ENCODE assay signal across 11 cellular contexts in the genomic region with DNA sequence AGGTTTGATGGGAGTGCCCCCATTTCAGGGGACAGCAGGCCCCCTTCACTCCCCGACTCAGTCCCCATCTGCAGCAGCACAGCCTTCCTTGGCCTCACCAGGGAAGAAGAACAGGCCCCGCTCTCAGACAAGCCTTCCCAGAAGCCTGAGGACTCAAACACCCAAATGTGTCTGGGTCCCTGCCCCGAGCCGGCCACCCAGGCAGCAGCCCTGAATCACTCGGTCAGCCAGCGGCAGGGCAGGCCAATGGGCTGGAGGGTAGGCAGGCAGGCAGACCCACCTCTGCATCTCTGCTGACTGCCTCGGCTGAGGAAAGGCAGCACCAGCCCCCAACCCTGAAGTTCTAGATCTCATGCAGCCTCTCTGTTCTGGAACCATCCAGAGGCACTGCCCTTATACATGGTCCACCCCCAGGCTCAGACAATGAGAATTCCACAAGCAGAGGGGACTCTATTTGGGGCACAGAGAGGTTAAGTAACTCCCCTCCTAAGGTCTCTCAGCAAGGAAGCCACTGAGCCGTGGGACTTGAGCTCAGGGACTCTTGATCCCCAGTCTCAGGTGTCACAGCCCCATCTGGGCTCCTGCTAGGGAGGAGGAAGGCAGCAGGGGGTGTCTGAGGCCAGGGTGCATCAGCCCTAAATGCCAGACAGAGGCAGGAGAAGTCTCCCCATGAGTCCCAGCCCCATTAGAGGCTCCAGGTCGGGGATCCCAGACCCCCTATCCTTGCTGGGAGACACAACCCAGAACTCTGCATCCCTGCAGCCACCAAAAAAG. TPM values are rescaled to one million over a fixed set of nuclear protein-coding genes. Genes with fewer than 3 reads are reported as not detected.
DNase-seq lines count a peak whose midpoint lies in the region; ATAC-seq and TF ChIP-seq lines count a peak whose summit lies in the region.
"Had no signal": no experiment of that assay in that cellular context is flagged by ENCODE, and none has a peak within 500 bp of the region (broad histone marks: within the 10 kb centered on the region; RNA-seq: fewer than 3 reads in every experiment).

No MANE protein-coding gene starts in this region.

- H3K36me3 ChIP-seq in mucosa of rectum (ENCODE audit: control insufficient read depth in 2 of 2, insufficient read depth in 2 of 2, low read length in 2 of 2): no peaks in the 10 kb centered on the region

- ATAC-seq in HG02678 (IDR thresholded peaks at IDR 0.05; ENCODE audit: unreplicated experiment) (peak; percentile 24), HG03378 (IDR thresholded peaks at IDR 0.05; ENCODE audit: unreplicated experiment) (no peak)

- peak overlapping the region in 1 of 2 donors; percentile 63 for H3K27ac ChIP-seq in mucosa of rectum (ENCODE audit: low read depth in 2 of 2, low read length in 2 of 2)

- H3K9me3 Mint-ChIP-seq in activated T-cell treated with anti-CD3 and anti-CD28 coated beads, Interleukin-2, amount 50 U/mL, for 24 hours: no peaks in the 10 kb centered on the region
- H3K9me3 Mint-ChIP-seq in osteocyte (ENCODE audit: unreplicated experiment): no peaks in the 10 kb centered on the region

- DNase-seq in activated T-cell treated with anti-CD3 and anti-CD28 coated beads, Interleukin-2, amount 50 U/mL, for 24 hours: peak; percentile 59
- DNase-seq in HPDE6-E6E7 (ENCODE audit: extremely low spot score): no peak
- no peak for DNase-seq in NCI-H1417 treated with DMSO at 0.1 percent for 48 hours (lab: John Stamatoyannopoulos, UW)
- no peak for DNase-seq in osteocyte (ENCODE audit: extremely low spot score, unreplicated experiment)
- DNase-seq: NCI-H1092 treated with DMSO at 0.1 percent for 48 hours, SHP77 had no signal

- H3K27me3 Mint-ChIP-seq in activated T-cell treated with anti-CD3 and anti-CD28 coated beads, Interleukin-2, amount 50 U/mL, for 24 hours: no peaks in the 10 kb centered on the region
- peaks cover 4% of the 10 kb centered on the region for H3K27me3 Mint-ChIP-seq in osteocyte (ENCODE audit: unreplicated experiment)

- TF ChIP-seq CTCF in osteocyte (IDR thresholded peaks at IDR 0.05): no peak

- peak overlapping the region; percentile 97 for H3K27ac Mint-ChIP-seq in activated T-cell treated with anti-CD3 and anti-CD28 coated beads, Interleukin-2, amount 50 U/mL, for 24 hours
- H3K27ac Mint-ChIP-seq in osteocyte (ENCODE audit: unreplicated experiment): no peak overlapping the region

- TF ChIP-seq POLR2A in GM10847 (IDR thresholded peaks at IDR 0.05; ENCODE audit: extremely low read depth, insufficient read length): peak; percentile 9

- peak overlapping the region; percentile 37 to 47 for H3K9ac ChIP-seq in mucosa of rectum (ENCODE audit: low read depth in 1 of 2, low read length in 2 of 2)

- H3K4me3 ChIP-seq in mucosa of rectum (ENCODE audit: low read length in 2 of 2): peak overlapping the region in 1 of 2 donors; percentile 42
- H3K4me3 ChIP-seq: lung had no signal

- no peaks in the 10 kb centered on the region for H3K9me3 ChIP-seq in mucosa of rectum (ENCODE audit: control insufficient read depth in 2 of 2, low read length in 2 of 2)

- H3K4me3 Mint-ChIP-seq in activated T-cell treated with anti-CD3 and anti-CD28 coated beads, Interleukin-2, amount 50 U/mL, for 24 hours: peak overlapping the region; percentile 97
- H3K4me3 Mint-ChIP-seq in osteocyte (ENCODE audit: unreplicated experiment): no peak overlapping the region

- H3K36me3 Mint-ChIP-seq in activated T-cell treated with anti-CD3 and anti-CD28 coated beads, Interleukin-2, amount 50 U/mL, for 24 hours (ENCODE audit: low read depth): peaks cover 66% of the 10 kb centered on the region
- H3K36me3 Mint-ChIP-seq in osteocyte (ENCODE audit: unreplicated experiment): no peaks in the 10 kb centered on the region

- H3K27me3 ChIP-seq in mucosa of rectum (ENCODE audit: control insufficient read depth in 2 of 2, insufficient read depth in 2 of 2, low read length in 2 of 2): peaks cover 0 to 2% of the 10 kb centered on the region in 2 donors

- peaks cover 83% of the 10 kb centered on the region for H3K4me1 Mint-ChIP-seq in activated T-cell treated with anti-CD3 and anti-CD28 coated beads, Interleukin-2, amount 50 U/mL, for 24 hours (ENCODE audit: low read depth)
- peaks cover 12% of the 10 kb centered on the region for H3K4me1 Mint-ChIP-seq in osteocyte (ENCODE audit: unreplicated experiment)

- peaks cover 0 to 3% of the 10 kb centered on the region in 2 donors for H3K4me1 ChIP-seq in mucosa of rectum (ENCODE audit: control insufficient read depth in 2 of 2, insufficient read depth in 2 of 2, low read length in 2 of 2)

RNA-seq across cellular contexts. Expression of a gene that starts 33.2 kb away (rescaled TPM):
- not detected in 2 replicates for total RNA-seq in osteocyte
